In the genomic region with DNA sequence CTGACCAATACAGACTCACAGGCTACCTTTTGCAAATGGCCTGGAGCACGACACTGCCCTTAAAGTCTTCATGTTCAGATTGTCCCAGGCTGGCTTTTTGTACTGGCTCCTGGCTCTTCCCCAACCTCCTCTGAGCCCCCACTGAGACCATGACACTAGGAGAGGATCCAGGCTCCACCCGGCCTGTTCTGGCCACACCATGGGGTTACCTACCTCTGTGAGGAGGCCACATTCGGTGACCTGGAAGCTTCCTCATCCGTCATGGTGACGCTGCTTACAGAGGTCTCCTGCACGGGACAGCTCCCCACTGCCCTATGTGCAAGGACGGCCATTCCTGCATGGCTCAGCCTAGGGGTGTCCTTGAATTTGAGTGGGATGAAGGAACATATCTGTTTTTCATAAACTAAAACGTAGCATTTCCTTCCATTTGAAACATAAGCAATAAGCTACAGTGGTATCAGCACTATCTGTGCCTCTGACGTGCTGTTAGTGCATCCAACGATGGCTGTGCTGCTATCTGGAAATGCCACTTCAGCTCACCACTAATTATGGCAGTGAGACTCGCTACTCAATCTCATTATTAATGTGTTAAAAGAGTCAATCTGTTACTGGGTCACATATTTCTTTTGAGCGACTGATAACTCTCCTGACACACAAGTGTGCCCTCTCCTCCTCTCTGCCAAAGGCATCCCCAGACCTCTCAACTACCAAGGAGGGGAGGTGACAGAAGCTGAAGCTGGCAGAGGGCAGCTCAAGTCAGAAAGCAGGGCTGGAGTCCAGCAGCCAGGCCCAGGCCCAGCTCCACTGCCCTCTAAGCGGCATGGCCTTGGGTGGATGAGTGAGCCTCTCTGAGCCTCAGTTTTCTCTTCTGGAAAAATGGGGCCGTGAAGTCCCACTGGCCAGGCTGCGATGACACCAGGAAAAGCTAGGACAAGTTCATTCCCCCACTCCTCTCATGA, we compare ENCODE assay signal across 20 cellular contexts. TPM values are rescaled to one million over a fixed set of nuclear protein-coding genes. Genes with fewer than 3 reads are reported as not detected.
A peak's percentile ranks its signal among the peaks of the same experiment; 100 is the strongest.
DNase-seq lines count a peak whose midpoint lies in the region; ATAC-seq and TF ChIP-seq lines count a peak whose summit lies in the region.
"Had no signal": no experiment of that assay in that cellular context is flagged by ENCODE, and none has a peak within 500 bp of the region (broad histone marks: within the 10 kb centered on the region; RNA-seq: fewer than 3 reads in every experiment).

No MANE protein-coding gene starts in this region.

- no peaks in the 10 kb centered on the region for H3K9me3 ChIP-seq in A673 (ENCODE audit: low read depth, low read length, poor library complexity, severe bottlenecking)
- no peaks in the 10 kb centered on the region for H3K9me3 ChIP-seq in BE2C
- H3K9me3 ChIP-seq: esophagus muscularis mucosa, SJCRH30 had no signal

- peak overlapping the region; percentile 33 for H3K27ac Mint-ChIP-seq in activated CD4-positive, alpha-beta memory T cell treated with anti-CD3 and anti-CD28 coated beads for 36 hours
- no peak overlapping the region for H3K27ac Mint-ChIP-seq in activated CD4-positive, alpha-beta memory T cell treated with anti-CD3 and anti-CD28 coated beads, Interleukin-2, amount 10 ng/mL, durations not matched to agents 7 days and 5 days
- peak overlapping the region; percentile 87 for H3K27ac Mint-ChIP-seq in stimulated activated effector memory CD8-positive, alpha-beta T cell treated with anti-CD3 and anti-CD28 coated beads, Interleukin-12 subunit alpha, Interleukin-12 subunit beta, amount 100 ng/mL, for 72 hours
- H3K27ac Mint-ChIP-seq: activated B cell treated with CpG ODN at 0.5 μM for 24 hours; activated naive CD8-positive, alpha-beta T cell treated with anti-CD3 and anti-CD28 coated beads, Interleukin-2, amount 50 U/mL, for 24 hours had no signal

- POLR2A ChIA-PET in activated CD4-positive, alpha-beta memory T cell treated with anti-CD3 and anti-CD28 coated beads for 36 hours (lab: Charles Lee) = interaction anchor here (1.0 kb wide), 1 partner anchor 14 kb away, joined by 4 read pairs; no protein-coding TSS in a partner anchor
- POLR2A ChIA-PET in activated CD4-positive, alpha-beta memory T cell treated with anti-CD3 and anti-CD28 coated beads, Interleukin-2, amount 10 ng/mL, durations not matched to agents 7 days and 5 days (lab: Charles Lee) = interaction anchor here (0.6 to 2.7 kb wide), 3 partner anchors 14 to 211 kb away, joined by 3 to 12 read pairs (median 12); partner anchors contain the start of genes ELL and JUND
- POLR2A ChIA-PET in A673 (lab: Charles Lee; ENCODE audit: low non-redundant PET) = no interaction called here

- no peak overlapping the region for H3K4me3 ChIP-seq in A673 (ENCODE audit: low read depth, low read length, poor library complexity, severe bottlenecking)
- no peak overlapping the region for H3K4me3 ChIP-seq in BE2C (ENCODE audit: low read depth, low read length)
- H3K4me3 ChIP-seq: esophagus muscularis mucosa, SJCRH30 had no signal

- H3K4me1 ChIP-seq in A673 (ENCODE audit: insufficient read depth, low read length, poor library complexity, severe bottlenecking) = peaks cover 20% of the 10 kb centered on the region
- H3K4me1 ChIP-seq in BE2C = no peaks in the 10 kb centered on the region; the same call in 1 of the 2 replicates
- H3K4me1 ChIP-seq: SJCRH30 had no signal

- ATAC-seq in left ventricle myocardium superior = peak; percentile 42
- no peak for ATAC-seq in stimulated activated effector memory CD8-positive, alpha-beta T cell treated with anti-CD3 and anti-CD28 coated beads, Interleukin-12 subunit alpha, Interleukin-12 subunit beta, amount 100 ng/mL, for 72 hours
- ATAC-seq in HG03196 (IDR thresholded peaks at IDR 0.05; ENCODE audit: unreplicated experiment) = no peak
- ATAC-seq: activated naive CD8-positive, alpha-beta T cell treated with anti-CD3 and anti-CD28 coated beads, Interleukin-2, amount 50 U/mL, for 24 hours had no signal

- H3K4me1 Mint-ChIP-seq in activated CD4-positive, alpha-beta memory T cell treated with anti-CD3 and anti-CD28 coated beads for 36 hours (ENCODE audit: low read depth) = peaks cover 71% of the 10 kb centered on the region
- H3K4me1 Mint-ChIP-seq in activated CD4-positive, alpha-beta memory T cell treated with anti-CD3 and anti-CD28 coated beads, Interleukin-2, amount 10 ng/mL, durations not matched to agents 7 days and 5 days = peaks cover 67% of the 10 kb centered on the region
- H3K4me1 Mint-ChIP-seq in stimulated activated effector memory CD8-positive, alpha-beta T cell treated with anti-CD3 and anti-CD28 coated beads, Interleukin-12 subunit alpha, Interleukin-12 subunit beta, amount 100 ng/mL, for 72 hours = peaks cover 91% of the 10 kb centered on the region

- no peak for DNase-seq in activated CD4-positive, alpha-beta memory T cell treated with anti-CD3 and anti-CD28 coated beads for 36 hours
- no peak for DNase-seq in activated CD4-positive, alpha-beta memory T cell treated with anti-CD3 and anti-CD28 coated beads, Interleukin-2, amount 10 ng/mL, durations not matched to agents 7 days and 5 days
- DNase-seq in left ventricle myocardium superior = peak; percentile 59
- no peak for DNase-seq in stimulated activated effector memory CD8-positive, alpha-beta T cell treated with anti-CD3 and anti-CD28 coated beads, Interleukin-12 subunit alpha, Interleukin-12 subunit beta, amount 100 ng/mL, for 72 hours (ENCODE audit: low spot score in 2 of 2)
- no peak for DNase-seq in A673 (ENCODE audit: low spot score)
- DNase-seq in BE2C = no peak
- DNase-seq: 8988T; activated B cell treated with CpG ODN at 0.5 μM for 24 hours; activated CD8-positive, alpha-beta memory T cell treated with anti-CD3 and anti-CD28 coated beads for 24 hours; activated naive CD8-positive, alpha-beta T cell treated with anti-CD3 and anti-CD28 coated beads, Interleukin-2, amount 50 U/mL, for 24 hours; KG1; NCI-H1694; NCI-H774; OCI-M1; SJCRH30; stimulated activated naive CD4-positive, alpha-beta T cell treated with Interleukin-2 at 50 U/mL for 16 hours; T-helper 2 cell had no signal

- no peaks in the 10 kb centered on the region for H3K9me3 Mint-ChIP-seq in activated CD4-positive, alpha-beta memory T cell treated with anti-CD3 and anti-CD28 coated beads for 36 hours
- H3K9me3 Mint-ChIP-seq in activated CD4-positive, alpha-beta memory T cell treated with anti-CD3 and anti-CD28 coated beads, Interleukin-2, amount 10 ng/mL, durations not matched to agents 7 days and 5 days = no peaks in the 10 kb centered on the region
- H3K9me3 Mint-ChIP-seq in stimulated activated effector memory CD8-positive, alpha-beta T cell treated with anti-CD3 and anti-CD28 coated beads, Interleukin-12 subunit alpha, Interleukin-12 subunit beta, amount 100 ng/mL, for 72 hours = no peaks in the 10 kb centered on the region
- H3K9me3 Mint-ChIP-seq: activated B cell treated with CpG ODN at 0.5 μM for 24 hours; activated naive CD8-positive, alpha-beta T cell treated with anti-CD3 and anti-CD28 coated beads, Interleukin-2, amount 50 U/mL, for 24 hours had no signal

- peak overlapping the region; percentile 96; the same call in 1 of the 2 replicates for H3K27ac ChIP-seq in VCaP
- H3K27ac ChIP-seq in A673 (ENCODE audit: low read depth, low read length, poor library complexity, severe bottlenecking) = no peak overlapping the region
- H3K27ac ChIP-seq: SJCRH30 had no signal

- TF ChIP-seq CTCF in VCaP (conservative IDR thresholded peaks at IDR 0.05) = no peak
- TF ChIP-seq CTCF in A673 (conservative IDR thresholded peaks at IDR 0.05; ENCODE audit: low read depth, low read length) = no peak
- TF ChIP-seq CTCF in BE2C (IDR thresholded peaks at IDR 0.05; ENCODE audit: low read depth, low read length) = no peak

- intact Hi-C loops in activated CD4-positive, alpha-beta memory T cell treated with anti-CD3 and anti-CD28 coated beads for 36 hours (cut with micrococcal nuclease) = no loop called here
- intact Hi-C loops in left ventricle myocardium superior (cut with micrococcal nuclease) = no loop called here
- intact Hi-C loops in A673 (cut with micrococcal nuclease; ENCODE audit: unreplicated experiment) = no loop called here

- H3K27me3 Mint-ChIP-seq in activated CD4-positive, alpha-beta memory T cell treated with anti-CD3 and anti-CD28 coated beads for 36 hours = no peaks in the 10 kb centered on the region
- no peaks in the 10 kb centered on the region for H3K27me3 Mint-ChIP-seq in activated CD4-positive, alpha-beta memory T cell treated with anti-CD3 and anti-CD28 coated beads, Interleukin-2, amount 10 ng/mL, durations not matched to agents 7 days and 5 days
- H3K27me3 Mint-ChIP-seq: activated B cell treated with CpG ODN at 0.5 μM for 24 hours; activated naive CD8-positive, alpha-beta T cell treated with anti-CD3 and anti-CD28 coated beads, Interleukin-2, amount 50 U/mL, for 24 hours had no signal

- H3K36me3 ChIP-seq in A673 (ENCODE audit: insufficient read depth, low read length, poor library complexity, severe bottlenecking) = no peaks in the 10 kb centered on the region
- H3K36me3 ChIP-seq in BE2C = no peaks in the 10 kb centered on the region
- H3K36me3 ChIP-seq: esophagus muscularis mucosa, SJCRH30 had no signal

- no peaks in the 10 kb centered on the region for H3K36me3 Mint-ChIP-seq in activated CD4-positive, alpha-beta memory T cell treated with anti-CD3 and anti-CD28 coated beads for 36 hours
- no peaks in the 10 kb centered on the region for H3K36me3 Mint-ChIP-seq in activated CD4-positive, alpha-beta memory T cell treated with anti-CD3 and anti-CD28 coated beads, Interleukin-2, amount 10 ng/mL, durations not matched to agents 7 days and 5 days (ENCODE audit: low read depth)
- H3K36me3 Mint-ChIP-seq in stimulated activated effector memory CD8-positive, alpha-beta T cell treated with anti-CD3 and anti-CD28 coated beads, Interleukin-12 subunit alpha, Interleukin-12 subunit beta, amount 100 ng/mL, for 72 hours = peaks cover 36% of the 10 kb centered on the region

- CTCF ChIA-PET in activated CD4-positive, alpha-beta memory T cell treated with anti-CD3 and anti-CD28 coated beads for 36 hours (lab: Charles Lee) = interaction anchor here (1.0 to 2.1 kb wide), 4 partner anchors 24 to 41 kb away, joined by 4 to 8 read pairs (median 4); no protein-coding TSS in a partner anchor
- CTCF ChIA-PET in activated CD4-positive, alpha-beta memory T cell treated with anti-CD3 and anti-CD28 coated beads, Interleukin-2, amount 10 ng/mL, durations not matched to agents 7 days and 5 days (lab: Charles Lee) = interaction anchor here (1.1 to 1.6 kb wide), 3 partner anchors 22 to 97 kb away, joined by 3 to 4 read pairs (median 3); no protein-coding TSS in a partner anchor
- CTCF ChIA-PET in A673 (lab: Charles Lee) = no interaction called here

- H3K27me3 ChIP-seq in A673 (replicated peaks; ENCODE audit: insufficient read depth, low read depth, low read length, poor library complexity) (no peaks in the 10 kb centered on the region), BE2C (no peaks in the 10 kb centered on the region)
- H3K27me3 ChIP-seq: esophagus muscularis mucosa, SJCRH30 had no signal

- no TSS peak for BruUV-seq in A673 (replicated peaks; lab: Mats Ljungman, UMichigan)

- H3K4me3 Mint-ChIP-seq in activated CD4-positive, alpha-beta memory T cell treated with anti-CD3 and anti-CD28 coated beads for 36 hours = no peak overlapping the region
- no peak overlapping the region for H3K4me3 Mint-ChIP-seq in activated CD4-positive, alpha-beta memory T cell treated with anti-CD3 and anti-CD28 coated beads, Interleukin-2, amount 10 ng/mL, durations not matched to agents 7 days and 5 days
- peak overlapping the region; percentile 79 for H3K4me3 Mint-ChIP-seq in stimulated activated effector memory CD8-positive, alpha-beta T cell treated with anti-CD3 and anti-CD28 coated beads, Interleukin-12 subunit alpha, Interleukin-12 subunit beta, amount 100 ng/mL, for 72 hours
- H3K4me3 Mint-ChIP-seq: activated B cell treated with CpG ODN at 0.5 μM for 24 hours; activated naive CD8-positive, alpha-beta T cell treated with anti-CD3 and anti-CD28 coated beads, Interleukin-2, amount 50 U/mL, for 24 hours had no signal

RNA-seq across cellular contexts. Expression of gene ELL, which starts 29.6 kb away (rescaled TPM):
- 10 to 100 TPM; 24.7 to 29.7 TPM for total RNA-seq in activated CD4-positive, alpha-beta memory T cell treated with anti-CD3 and anti-CD28 coated beads for 36 hours
- 10 to 100 TPM; 26.2 to 26.3 TPM for total RNA-seq in activated CD4-positive, alpha-beta memory T cell treated with anti-CD3 and anti-CD28 coated beads, Interleukin-2, amount 10 ng/mL, durations not matched to agents 7 days and 5 days
- total RNA-seq in left ventricle myocardium superior (9.3 TPM), A673 (2021) (15.8 and 16.4 TPM in 2 replicates)
- 25.9 TPM for polyA plus RNA-seq in BE2C (2012; ENCODE audit: insufficient read depth, insufficient read length, low read depth)

RNA-seq across cellular contexts. Expression of gene FKBP8, which starts 51.1 kb away (rescaled TPM):
- 100 to 1,000 TPM; 232 to 236 TPM for total RNA-seq in activated CD4-positive, alpha-beta memory T cell treated with anti-CD3 and anti-CD28 coated beads for 36 hours
- total RNA-seq in activated CD4-positive, alpha-beta memory T cell treated with anti-CD3 and anti-CD28 coated beads, Interleukin-2, amount 10 ng/mL, durations not matched to agents 7 days and 5 days = 100 to 1,000 TPM; 263 TPM
- total RNA-seq in left ventricle myocardium superior (181 TPM), A673 (2021) (210 and 245 TPM in 2 replicates)
- polyA plus RNA-seq in BE2C (2012; ENCODE audit: insufficient read depth, insufficient read length, low read depth) = 511 TPM

RNA-seq across cellular contexts. Expression of gene ISYNA1, which starts 54.3 kb away (rescaled TPM):
- 10 to 100 TPM; 19.3 to 20.0 TPM for total RNA-seq in activated CD4-positive, alpha-beta memory T cell treated with anti-CD3 and anti-CD28 coated beads for 36 hours
- 10 to 100 TPM; 16.7 to 18.0 TPM for total RNA-seq in activated CD4-positive, alpha-beta memory T cell treated with anti-CD3 and anti-CD28 coated beads, Interleukin-2, amount 10 ng/mL, durations not matched to agents 7 days and 5 days
- total RNA-seq in left ventricle myocardium superior (24.4 TPM), A673 (2021) (153 and 223 TPM in 2 replicates)
- polyA plus RNA-seq in BE2C (2012; ENCODE audit: insufficient read depth, insufficient read length, low read depth) = 156 TPM
